Comparison of ENCODE assay signal across 1 cellular context in the genomic region with DNA sequence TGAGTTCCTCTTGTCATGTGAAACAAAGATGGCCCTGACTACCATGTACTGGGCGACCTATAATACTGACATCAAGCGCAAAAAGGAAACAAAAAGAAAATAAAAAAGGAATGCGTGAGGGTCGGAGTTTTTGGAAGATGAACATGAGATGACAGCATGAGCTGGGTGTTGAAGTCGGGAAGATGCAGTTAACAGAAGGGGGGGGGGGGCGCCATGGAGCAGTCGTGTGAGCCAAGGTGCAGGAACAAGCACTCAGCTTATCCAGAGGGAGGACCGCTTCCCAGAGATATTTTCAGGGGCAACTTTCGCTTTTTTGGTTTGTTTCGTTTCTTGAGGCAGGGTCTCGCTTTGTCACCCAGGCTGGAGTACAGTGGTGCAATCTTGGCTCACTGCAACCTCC.
TF ChIP-seq lines count a peak whose summit lies in the region.

No MANE protein-coding gene starts in this region.

TF ChIP-seq in GM23338, 12 proteins besides CTCF, POLR2A, EP300 and RAD21 (continued from another document):
- TF ChIP-seq, protein P1, sequence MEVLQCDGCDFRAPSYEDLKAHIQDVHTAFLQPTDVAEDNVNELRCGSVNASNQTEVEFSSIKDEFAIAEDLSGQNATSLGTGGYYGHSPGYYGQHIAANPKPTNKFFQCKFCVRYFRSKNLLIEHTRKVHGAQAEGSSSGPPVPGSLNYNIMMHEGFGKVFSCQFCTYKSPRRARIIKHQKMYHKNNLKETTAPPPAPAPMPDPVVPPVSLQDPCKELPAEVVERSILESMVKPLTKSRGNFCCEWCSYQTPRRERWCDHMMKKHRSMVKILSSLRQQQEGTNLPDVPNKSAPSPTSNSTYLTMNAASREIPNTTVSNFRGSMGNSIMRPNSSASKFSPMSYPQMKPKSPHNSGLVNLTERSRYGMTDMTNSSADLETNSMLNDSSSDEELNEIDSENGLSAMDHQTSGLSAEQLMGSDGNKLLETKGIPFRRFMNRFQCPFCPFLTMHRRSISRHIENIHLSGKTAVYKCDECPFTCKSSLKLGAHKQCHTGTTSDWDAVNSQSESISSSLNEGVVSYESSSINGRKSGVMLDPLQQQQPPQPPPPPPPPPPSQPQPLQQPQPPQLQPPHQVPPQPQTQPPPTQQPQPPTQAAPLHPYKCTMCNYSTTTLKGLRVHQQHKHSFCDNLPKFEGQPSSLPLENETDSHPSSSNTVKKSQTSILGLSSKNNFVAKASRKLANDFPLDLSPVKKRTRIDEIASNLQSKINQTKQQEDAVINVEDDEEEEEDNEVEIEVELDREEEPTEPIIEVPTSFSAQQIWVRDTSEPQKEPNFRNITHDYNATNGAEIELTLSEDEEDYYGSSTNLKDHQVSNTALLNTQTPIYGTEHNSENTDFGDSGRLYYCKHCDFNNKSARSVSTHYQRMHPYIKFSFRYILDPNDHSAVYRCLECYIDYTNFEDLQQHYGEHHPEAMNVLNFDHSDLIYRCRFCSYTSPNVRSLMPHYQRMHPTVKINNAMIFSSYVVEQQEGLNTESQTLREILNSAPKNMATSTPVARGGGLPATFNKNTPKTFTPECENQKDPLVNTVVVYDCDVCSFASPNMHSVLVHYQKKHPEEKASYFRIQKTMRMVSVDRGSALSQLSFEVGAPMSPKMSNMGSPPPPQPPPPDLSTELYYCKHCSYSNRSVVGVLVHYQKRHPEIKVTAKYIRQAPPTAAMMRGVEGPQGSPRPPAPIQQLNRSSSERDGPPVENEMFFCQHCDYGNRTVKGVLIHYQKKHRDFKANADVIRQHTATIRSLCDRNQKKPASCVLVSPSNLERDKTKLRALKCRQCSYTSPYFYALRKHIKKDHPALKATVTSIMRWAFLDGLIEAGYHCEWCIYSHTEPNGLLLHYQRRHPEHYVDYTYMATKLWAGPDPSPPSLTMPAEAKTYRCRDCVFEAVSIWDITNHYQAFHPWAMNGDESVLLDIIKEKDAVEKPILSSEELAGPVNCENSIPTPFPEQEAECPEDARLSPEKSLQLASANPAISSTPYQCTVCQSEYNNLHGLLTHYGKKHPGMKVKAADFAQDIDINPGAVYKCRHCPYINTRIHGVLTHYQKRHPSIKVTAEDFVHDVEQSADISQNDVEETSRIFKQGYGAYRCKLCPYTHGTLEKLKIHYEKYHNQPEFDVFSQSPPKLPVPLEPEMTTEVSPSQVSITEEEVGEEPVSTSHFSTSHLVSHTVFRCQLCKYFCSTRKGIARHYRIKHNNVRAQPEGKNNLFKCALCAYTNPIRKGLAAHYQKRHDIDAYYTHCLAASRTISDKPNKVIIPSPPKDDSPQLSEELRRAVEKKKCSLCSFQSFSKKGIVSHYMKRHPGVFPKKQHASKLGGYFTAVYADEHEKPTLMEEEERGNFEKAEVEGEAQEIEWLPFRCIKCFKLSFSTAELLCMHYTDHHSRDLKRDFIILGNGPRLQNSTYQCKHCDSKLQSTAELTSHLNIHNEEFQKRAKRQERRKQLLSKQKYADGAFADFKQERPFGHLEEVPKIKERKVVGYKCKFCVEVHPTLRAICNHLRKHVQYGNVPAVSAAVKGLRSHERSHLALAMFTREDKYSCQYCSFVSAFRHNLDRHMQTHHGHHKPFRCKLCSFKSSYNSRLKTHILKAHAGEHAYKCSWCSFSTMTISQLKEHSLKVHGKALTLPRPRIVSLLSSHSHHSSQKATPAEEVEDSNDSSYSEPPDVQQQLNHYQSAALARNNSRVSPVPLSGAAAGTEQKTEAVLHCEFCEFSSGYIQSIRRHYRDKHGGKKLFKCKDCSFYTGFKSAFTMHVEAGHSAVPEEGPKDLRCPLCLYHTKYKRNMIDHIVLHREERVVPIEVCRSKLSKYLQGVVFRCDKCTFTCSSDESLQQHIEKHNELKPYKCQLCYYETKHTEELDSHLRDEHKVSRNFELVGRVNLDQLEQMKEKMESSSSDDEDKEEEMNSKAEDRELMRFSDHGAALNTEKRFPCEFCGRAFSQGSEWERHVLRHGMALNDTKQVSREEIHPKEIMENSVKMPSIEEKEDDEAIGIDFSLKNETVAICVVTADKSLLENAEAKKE (CRISPR knock-in tag; IDR thresholded peaks at IDR 0.05): no peak
- TF ChIP-seq NANOG (IDR thresholded peaks at IDR 0.05; ENCODE audit: borderline replicate concordance): no peak
- TF ChIP-seq CREB1 (CRISPR knock-in tag; IDR thresholded peaks at IDR 0.05; ENCODE audit: low read depth): no peak
- no peak for TF ChIP-seq JUNB (IDR thresholded peaks at IDR 0.05; ENCODE audit: unreplicated experiment)
- TF ChIP-seq, protein P2, sequence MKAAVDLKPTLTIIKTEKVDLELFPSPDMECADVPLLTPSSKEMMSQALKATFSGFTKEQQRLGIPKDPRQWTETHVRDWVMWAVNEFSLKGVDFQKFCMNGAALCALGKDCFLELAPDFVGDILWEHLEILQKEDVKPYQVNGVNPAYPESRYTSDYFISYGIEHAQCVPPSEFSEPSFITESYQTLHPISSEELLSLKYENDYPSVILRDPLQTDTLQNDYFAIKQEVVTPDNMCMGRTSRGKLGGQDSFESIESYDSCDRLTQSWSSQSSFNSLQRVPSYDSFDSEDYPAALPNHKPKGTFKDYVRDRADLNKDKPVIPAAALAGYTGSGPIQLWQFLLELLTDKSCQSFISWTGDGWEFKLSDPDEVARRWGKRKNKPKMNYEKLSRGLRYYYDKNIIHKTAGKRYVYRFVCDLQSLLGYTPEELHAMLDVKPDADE (IDR thresholded peaks at IDR 0.05): no peak
- TF ChIP-seq ZNF331 (CRISPR knock-in tag; IDR thresholded peaks at IDR 0.05; ENCODE audit: low read depth): no peak
